Comparison of ENCODE assay signal across 18 cellular contexts in genomic region chr12:126033746-126034145, GRCh38.
A peak's percentile ranks its signal among the peaks of the same experiment; 100 is the strongest.
DNase-seq lines count a peak whose midpoint lies in the region; ATAC-seq, FAIRE-seq and TF ChIP-seq lines count a peak whose summit lies in the region.
"Had no signal": no experiment of that assay in that cellular context is flagged by ENCODE, and none has a peak within 500 bp of the region (broad histone marks: within the 10 kb centered on the region; RNA-seq: fewer than 3 reads in every experiment).

No MANE protein-coding gene starts in this region.

- intact Hi-C loops in left colon (cut with DNase I, micrococcal nuclease): no loop called here

- no peak overlapping the region for H3K27ac ChIP-seq in astrocyte (ENCODE audit: low read depth, low read length)
- H3K27ac ChIP-seq: C4-2B, KMS-11 had no signal

- DNase-seq in HT-29 (ENCODE audit: low spot score): peak; percentile 86
- peak; percentile 3 for DNase-seq in astrocyte (ENCODE audit: low read depth)
- peak; percentile 6 to 35 for DNase-seq in left colon
- DNase-seq in renal cortical epithelial cell (ENCODE audit: low read depth): peak; percentile 38
- DNase-seq in DMS153 (lab: John Stamatoyannopoulos, UW): no peak
- no peak for DNase-seq in hypothalamus (lab: John Stamatoyannopoulos, UW)
- DNase-seq in activated CD4-positive, CD25-positive, alpha-beta regulatory T cell treated with anti-CD3 and anti-CD28 coated beads, Interleukin-2, amount 50 U/mL, for 72 hours: no peak
- no peak for DNase-seq in NCI-H526 treated with DMSO at 0.1 percent for 48 hours (lab: John Stamatoyannopoulos, UW)
- DNase-seq: DMS53, MG63, NCI-H1092 treated with DMSO at 0.1 percent for 48 hours, NCI-H1694 treated with DMSO at 0.1 percent for 48 hours, NCI-H2107, NCI-H774, PC-3 had no signal

- H3K4me2 ChIP-seq in astrocyte (ENCODE audit: low read length): no peak overlapping the region
- H3K4me2 ChIP-seq: KMS-11 had no signal

- ATAC-seq in left colon: peak; percentile 82
- ATAC-seq: HCT116, PC-3 had no signal

- H3K27ac Mint-ChIP-seq in astrocyte (ENCODE audit: unreplicated experiment): no peak overlapping the region

- H3K4me1 ChIP-seq in astrocyte (ENCODE audit: insufficient read depth, low read length): no peaks in the 10 kb centered on the region

- no peaks in the 10 kb centered on the region for H4K20me1 ChIP-seq in astrocyte (ENCODE audit: insufficient read depth, low read length)

- no peak overlapping the region for H3K9ac ChIP-seq in astrocyte (ENCODE audit: low read length)
- H3K9ac ChIP-seq: KMS-11 had no signal

- H3K79me2 ChIP-seq in astrocyte (ENCODE audit: insufficient read depth, low read length): no peaks in the 10 kb centered on the region

- no peaks in the 10 kb centered on the region for H3K27me3 Mint-ChIP-seq in astrocyte (ENCODE audit: low read depth, unreplicated experiment)

- no peaks in the 10 kb centered on the region for H3K27me3 ChIP-seq in astrocyte (ENCODE audit: insufficient read depth, low read length)
- H3K27me3 ChIP-seq: MG63 had no signal

- H3K4me1 Mint-ChIP-seq in astrocyte (ENCODE audit: low read depth, unreplicated experiment): no peaks in the 10 kb centered on the region

- no peak for FAIRE-seq in astrocyte (lab: Jason Lieb, UNC)

- no peak overlapping the region for H3K4me3 ChIP-seq in astrocyte (ENCODE audit: insufficient read depth, low read depth, low read length)
- H3K4me3 ChIP-seq: MG63 had no signal

- no peaks in the 10 kb centered on the region for H3K36me3 ChIP-seq in astrocyte (ENCODE audit: insufficient read depth, low read length)
- H3K36me3 ChIP-seq: MG63 had no signal

- no peaks in the 10 kb centered on the region for H3K9me3 ChIP-seq in astrocyte (ENCODE audit: insufficient read depth, low read depth, low read length)
- H3K9me3 ChIP-seq: MG63 had no signal

- H3K4me3 Mint-ChIP-seq in astrocyte (ENCODE audit: unreplicated experiment): no peak overlapping the region

- H3K36me3 Mint-ChIP-seq in astrocyte (ENCODE audit: low read depth, unreplicated experiment): no peaks in the 10 kb centered on the region

- TF ChIP-seq CTCF in astrocyte (IDR thresholded peaks at IDR 0.05; ENCODE audit: insufficient read depth, low read depth, low read length): no peak

- H2AFZ ChIP-seq in astrocyte (ENCODE audit: low read depth, low read length): no peak overlapping the region

- H3K9me3 Mint-ChIP-seq in astrocyte (ENCODE audit: unreplicated experiment): peaks cover 9% of the 10 kb centered on the region

Comparison
In these comparisons a context has a peak if more than half of its experiments do, and no peak if none do; other contexts are left out.
1. DNase-seq: peak in HT-29 (single experiment), astrocyte (single experiment), left colon (2 of 2) and renal cortical epithelial cell (single experiment); none in DMS153 (single experiment), hypothalamus (0 of 51), activated CD4-positive, CD25-positive, alpha-beta regulatory T cell treated with anti-CD3 and anti-CD28 coated beads, Interleukin-2, amount 50 U/mL, for 72 hours (single experiment) and NCI-H526 treated with DMSO at 0.1 percent for 48 hours (single experiment).